ENCODE assay signal across 8 cellular contexts in the genomic region with DNA sequence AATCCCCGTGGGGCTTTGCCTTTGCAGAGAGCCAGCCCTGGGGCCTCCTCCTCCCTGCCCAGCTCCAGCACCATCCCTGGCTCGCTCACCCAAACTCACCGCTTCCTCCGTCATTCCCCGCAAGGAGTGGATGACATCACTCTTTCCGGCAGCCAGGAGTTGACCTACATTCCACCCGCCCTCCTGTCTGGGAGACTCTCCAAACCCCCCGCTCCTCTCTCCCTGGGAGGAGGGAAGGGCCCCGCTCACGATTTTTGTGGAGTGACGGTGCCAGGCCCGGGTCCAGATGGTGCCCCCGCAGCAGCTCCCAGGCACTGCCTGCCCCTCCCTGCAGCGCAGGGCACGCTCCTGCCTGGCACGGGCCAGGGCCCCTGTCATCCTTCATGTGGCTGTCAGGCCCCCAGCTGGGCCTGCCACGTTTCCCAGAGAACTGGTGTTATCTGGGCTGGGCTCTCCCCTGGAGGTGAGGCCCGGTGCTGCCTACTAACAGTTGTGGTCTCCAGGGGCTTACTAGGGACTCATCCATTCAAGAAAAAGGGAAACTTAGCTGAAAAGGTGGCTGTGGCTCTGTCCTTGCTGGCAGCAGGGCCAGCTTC. TPM values are rescaled to one million over a fixed set of nuclear protein-coding genes. Genes with fewer than 3 reads are reported as not detected.
DNase-seq lines count a peak whose midpoint lies in the region; ATAC-seq, FAIRE-seq and TF ChIP-seq lines count a peak whose summit lies in the region.

No MANE protein-coding gene starts in this region.

- no peaks in the 10 kb centered on the region for H3K9me3 Mint-ChIP-seq in natural killer cell treated with Interleukin-12 subunit alpha and Interleukin-12 subunit beta and Interleukin-15 and Interleukin-18, amount 100 ng/mL, for 72 hours

- no peak for TF ChIP-seq RAD21 in A549 (conservative IDR thresholded peaks at IDR 0.05 in 1 of 2, IDR thresholded peaks at IDR 0.05 in 1 of 2)

- POLR2A ChIA-PET in A549 (lab: Yijun Ruan, JAX), result interaction anchor here (0.7 kb wide), 1 partner anchor 1207 kb away, joined by 4 read pairs; no protein-coding TSS in a partner anchor

- no peaks in the 10 kb centered on the region for H3K27me3 Mint-ChIP-seq in natural killer cell treated with Interleukin-12 subunit alpha and Interleukin-12 subunit beta and Interleukin-15 and Interleukin-18, amount 100 ng/mL, for 72 hours

- no peak for FAIRE-seq in A549 (lab: Jason Lieb, UNC)

- no peaks in the 10 kb centered on the region for H3K27me3 ChIP-seq in HUES6 (ENCODE audit: control insufficient read depth, insufficient read depth, low read length)
- no peaks in the 10 kb centered on the region for H3K27me3 ChIP-seq in ascending aorta
- H3K27me3 ChIP-seq in stomach, result peaks cover 0 to 20% (median 0%) of the 10 kb centered on the region in 3 donors

- peak; percentile 83 to 86 for ATAC-seq in A549
- no peak for ATAC-seq in HG03097 (IDR thresholded peaks at IDR 0.05; ENCODE audit: low FRiP score, unreplicated experiment)
- no peak for ATAC-seq in natural killer cell treated with Interleukin-12 subunit alpha and Interleukin-12 subunit beta and Interleukin-15 and Interleukin-18, amount 100 ng/mL, for 72 hours

- H3K4me2 ChIP-seq in A549, result peak overlapping the region; percentile 67

- H3K9me3 ChIP-seq in A549 (no peaks in the 10 kb centered on the region), HUES6 (ENCODE audit: control insufficient read depth, insufficient read depth, low read depth, low read length) (no peaks in the 10 kb centered on the region), ascending aorta (no peaks in the 10 kb centered on the region), stomach (no peaks in the 10 kb centered on the region)

- DNase-seq in A549 (ENCODE audit: low read depth in 1 of 2, low spot score in 1 of 2), result peak; percentile 51 to 72
- peak; percentile 59 to 82 for DNase-seq in ascending aorta (ENCODE audit: low spot score in 2 of 2)
- DNase-seq in iPS DF 19.7 (ENCODE audit: low read depth, low spot score), result peak; percentile 42
- DNase-seq in stomach, result peak; percentile 38
- no peak for DNase-seq in NCI-H187 (lab: John Stamatoyannopoulos, UW)
- no peak for DNase-seq in natural killer cell treated with Interleukin-12 subunit alpha and Interleukin-12 subunit beta and Interleukin-15 and Interleukin-18, amount 100 ng/mL, for 72 hours (ENCODE audit: low spot score)

- intact Hi-C loops in ascending aorta (cut with DNase I), result no loop called here
- intact Hi-C loops in stomach (cut with DNase I; ENCODE audit: low total_unique reads), result no loop called here

- H3K4me3 ChIP-seq in A549 (no peak overlapping the region), HUES6 (ENCODE audit: low read depth, low read length) (peak overlapping the region; percentile 19; the same call in 1 of the 2 replicates), ascending aorta (peak overlapping the region in 1 of 2 donors; percentile 35), stomach (no peak overlapping the region)

- no peak for TF ChIP-seq EP300 in A549 (IDR thresholded peaks at IDR 0.05)
- no peak for TF ChIP-seq EP300 in stomach (IDR thresholded peaks at IDR 0.05)

- no peak overlapping the region for H3K9ac ChIP-seq in HUES6 (ENCODE audit: low read length)

- no peak overlapping the region for H3K27ac Mint-ChIP-seq in natural killer cell treated with Interleukin-12 subunit alpha and Interleukin-12 subunit beta and Interleukin-15 and Interleukin-18, amount 100 ng/mL, for 72 hours

- CTCF ChIA-PET in A549 (lab: Yijun Ruan, JAX), result interaction anchor here (0.6 to 3.3 kb wide), 9 partner anchors 9 to 618 kb away, joined by 3 to 10 read pairs (median 3); no protein-coding TSS in a partner anchor

- H3K27ac ChIP-seq in A549 (peak overlapping the region; percentile 53 to 67; a peak in 4 of 6 replicates), HUES6 (ENCODE audit: low read depth, low read length) (no peak overlapping the region), ascending aorta (no peak overlapping the region), stomach (peak overlapping the region in 1 of 5 donors; percentile 57)

- H3K4me1 Mint-ChIP-seq in natural killer cell treated with Interleukin-12 subunit alpha and Interleukin-12 subunit beta and Interleukin-15 and Interleukin-18, amount 100 ng/mL, for 72 hours (ENCODE audit: low read depth in 2 of 2), result peaks cover 7 to 10% of the 10 kb centered on the region in 2 donors

- no peak overlapping the region for H3K4me3 Mint-ChIP-seq in natural killer cell treated with Interleukin-12 subunit alpha and Interleukin-12 subunit beta and Interleukin-15 and Interleukin-18, amount 100 ng/mL, for 72 hours

- no peak for TF ChIP-seq CTCF in A549 (IDR thresholded peaks at IDR 0.05)
- peak in 2 of 3 experiments; percentile 7 to 13 for TF ChIP-seq CTCF in ascending aorta (IDR thresholded peaks at IDR 0.05)
- TF ChIP-seq CTCF in stomach (IDR thresholded peaks at IDR 0.05), result no peak

- 22% methylated on average over 14 of the region's 18 CpGs for WGBS in A549 (ENCODE audit: missing lambda C conversion rate)
- WGBS in stomach, 5 donors, result 9 to 22% (median 14%) methylated on average over 11 to 18 of the region's 18 CpGs

- H3K4me1 ChIP-seq in A549, result peaks cover 11% of the 10 kb centered on the region
- H3K4me1 ChIP-seq in HUES6 (ENCODE audit: control insufficient read depth, insufficient read depth, low read length), result peaks cover 11% of the 10 kb centered on the region
- peaks cover 4 to 5% of the 10 kb centered on the region in 2 donors for H3K4me1 ChIP-seq in ascending aorta
- H3K4me1 ChIP-seq in stomach, result peaks cover 5 to 10% (median 9%) of the 10 kb centered on the region in 4 donors

- TF ChIP-seq POLR2A in A549 (IDR thresholded peaks at IDR 0.05; ENCODE audit: low read length), result no peak
- no peak for TF ChIP-seq POLR2A in stomach (IDR thresholded peaks at IDR 0.05)

- H3K36me3 ChIP-seq in HUES6 (ENCODE audit: control insufficient read depth, insufficient read depth, low read length) (no peaks in the 10 kb centered on the region), ascending aorta (no peaks in the 10 kb centered on the region), stomach (no peaks in the 10 kb centered on the region)

- no peaks in the 10 kb centered on the region for H3K36me3 Mint-ChIP-seq in natural killer cell treated with Interleukin-12 subunit alpha and Interleukin-12 subunit beta and Interleukin-15 and Interleukin-18, amount 100 ng/mL, for 72 hours

TF ChIP-seq in A549, 52 proteins besides CTCF, POLR2A, EP300 and RAD21 (continues in another document):
- TF ChIP-seq HDAC2 (IDR thresholded peaks at IDR 0.05) (no peak), KDM1A (IDR thresholded peaks at IDR 0.05; ENCODE audit: low read depth) (no peak), FOSB (CRISPR knock-in tag; IDR thresholded peaks at IDR 0.05) (no peak), ELK1 (IDR thresholded peaks at IDR 0.05; ENCODE audit: low read depth, low read length) (no peak), CBX8 (IDR thresholded peaks at IDR 0.05) (no peak), ZFP36 (IDR thresholded peaks at IDR 0.05; ENCODE audit: borderline replicate concordance, partially characterized antibody) (no peak), FOSL2 (IDR thresholded peaks at IDR 0.05) (no peak), FOSL2 (CRISPR knock-in tag; IDR thresholded peaks at IDR 0.05) (no peak), RARB (CRISPR knock-in tag; IDR thresholded peaks at IDR 0.05) (no peak), ZNF302 (CRISPR knock-in tag; IDR thresholded peaks at IDR 0.05) (no peak), ESRRA (IDR thresholded peaks at IDR 0.05; ENCODE audit: borderline replicate concordance, low read length) (no peak), SMC3 (IDR thresholded peaks at IDR 0.05) (no peak), RNF2 (IDR thresholded peaks at IDR 0.05; ENCODE audit: borderline replicate concordance, low read depth) (no peak), TFCP2L1 (CRISPR knock-in tag; IDR thresholded peaks at IDR 0.05) (no peak), ZSCAN20 (CRISPR knock-in tag; IDR thresholded peaks at IDR 0.05) (no peak), MYC (IDR thresholded peaks at IDR 0.05; ENCODE audit: borderline replicate concordance, low read length) (no peak), CHD2 (IDR thresholded peaks at IDR 0.05; ENCODE audit: low read length, partially characterized antibody) (no peak)
- TF ChIP-seq, protein P1, sequence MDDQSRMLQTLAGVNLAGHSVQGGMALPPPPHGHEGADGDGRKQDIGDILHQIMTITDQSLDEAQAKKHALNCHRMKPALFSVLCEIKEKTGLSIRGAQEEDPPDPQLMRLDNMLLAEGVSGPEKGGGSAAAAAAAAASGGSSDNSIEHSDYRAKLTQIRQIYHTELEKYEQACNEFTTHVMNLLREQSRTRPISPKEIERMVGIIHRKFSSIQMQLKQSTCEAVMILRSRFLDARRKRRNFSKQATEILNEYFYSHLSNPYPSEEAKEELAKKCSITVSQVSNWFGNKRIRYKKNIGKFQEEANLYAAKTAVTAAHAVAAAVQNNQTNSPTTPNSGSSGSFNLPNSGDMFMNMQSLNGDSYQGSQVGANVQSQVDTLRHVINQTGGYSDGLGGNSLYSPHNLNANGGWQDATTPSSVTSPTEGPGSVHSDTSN (IDR thresholded peaks at IDR 0.05), result no peak
- TF ChIP-seq, protein P2, sequence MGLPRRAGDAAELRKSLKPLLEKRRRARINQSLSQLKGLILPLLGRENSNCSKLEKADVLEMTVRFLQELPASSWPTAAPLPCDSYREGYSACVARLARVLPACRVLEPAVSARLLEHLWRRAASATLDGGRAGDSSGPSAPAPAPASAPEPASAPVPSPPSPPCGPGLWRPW (IDR thresholded peaks at IDR 0.05), result no peak

RNA-seq across cellular contexts. Expression of gene NTNG2, which starts 52.3 kb away (rescaled TPM):
- 1.0 and 1.4 TPM in 2 replicates for polyA plus RNA-seq in A549 (2011; rRNA removed)
- 0.50 and 1.6 TPM in 2 replicates for polyA plus RNA-seq in A549 (2012; cell fraction: cytosol; rRNA removed)
- 1.8 and 4.2 TPM in 2 replicates for polyA plus RNA-seq in A549 (2012; cell fraction: nucleus; rRNA removed)
- 0.46 to 1.1 TPM (median 0.52 TPM) in 3 replicates for polyA plus RNA-seq in A549 (2017; fragmentation: RNase III; extraction: RNeasy Plus Mini Kit Qiagen cat#74134 plus additional on column Dnase treatment)
- 0.87 and 1.4 TPM in 2 replicates for polyA minus RNA-seq in A549 (2011; rRNA and poly(A)+ RNA removed)
- 5.9 TPM for total RNA-seq in ascending aorta
- total RNA-seq in stomach, result 1 to 10 TPM in 2 of 5 donors, under 1 TPM in 2, not detected in 1; under 0.01 to 8.1 (median 3.9) TPM
- under 1 TPM; 0.20 to 0.37 (median 0.31) TPM for polyA plus RNA-seq in stomach
- total RNA-seq in natural killer cell treated with Interleukin-12 subunit alpha and Interleukin-12 subunit beta and Interleukin-15 and Interleukin-18, amount 100 ng/mL, for 72 hours, result 10 to 100 TPM in 1 of 2 donors, 1 to 10 TPM in 1; 8.3 to 11.5 TPM

Comparison
In these comparisons a context has a peak if more than half of its experiments do, and no peak if none do; other contexts are left out.
1. ATAC-seq: peak in A549 (2 of 2); none in HG03097 (single experiment) and natural killer cell treated with Interleukin-12 subunit alpha and Interleukin-12 subunit beta and Interleukin-15 and Interleukin-18, amount 100 ng/mL, for 72 hours (0 of 2).
2. DNase-seq: peak in A549 (2 of 2), ascending aorta (2 of 2), iPS DF 19.7 (single experiment) and stomach (single experiment); none in NCI-H187 (0 of 2) and natural killer cell treated with Interleukin-12 subunit alpha and Interleukin-12 subunit beta and Interleukin-15 and Interleukin-18, amount 100 ng/mL, for 72 hours (single experiment).
3. H3K27ac ChIP-seq: peak in A549 (2 of 2); none in HUES6 (single experiment) and ascending aorta (0 of 2).
4. CTCF ChIP-seq: peak in ascending aorta (2 of 3); none in A549 (single experiment) and stomach (0 of 7).